8 cellular contexts compared by ENCODE assay signal in the genomic region with DNA sequence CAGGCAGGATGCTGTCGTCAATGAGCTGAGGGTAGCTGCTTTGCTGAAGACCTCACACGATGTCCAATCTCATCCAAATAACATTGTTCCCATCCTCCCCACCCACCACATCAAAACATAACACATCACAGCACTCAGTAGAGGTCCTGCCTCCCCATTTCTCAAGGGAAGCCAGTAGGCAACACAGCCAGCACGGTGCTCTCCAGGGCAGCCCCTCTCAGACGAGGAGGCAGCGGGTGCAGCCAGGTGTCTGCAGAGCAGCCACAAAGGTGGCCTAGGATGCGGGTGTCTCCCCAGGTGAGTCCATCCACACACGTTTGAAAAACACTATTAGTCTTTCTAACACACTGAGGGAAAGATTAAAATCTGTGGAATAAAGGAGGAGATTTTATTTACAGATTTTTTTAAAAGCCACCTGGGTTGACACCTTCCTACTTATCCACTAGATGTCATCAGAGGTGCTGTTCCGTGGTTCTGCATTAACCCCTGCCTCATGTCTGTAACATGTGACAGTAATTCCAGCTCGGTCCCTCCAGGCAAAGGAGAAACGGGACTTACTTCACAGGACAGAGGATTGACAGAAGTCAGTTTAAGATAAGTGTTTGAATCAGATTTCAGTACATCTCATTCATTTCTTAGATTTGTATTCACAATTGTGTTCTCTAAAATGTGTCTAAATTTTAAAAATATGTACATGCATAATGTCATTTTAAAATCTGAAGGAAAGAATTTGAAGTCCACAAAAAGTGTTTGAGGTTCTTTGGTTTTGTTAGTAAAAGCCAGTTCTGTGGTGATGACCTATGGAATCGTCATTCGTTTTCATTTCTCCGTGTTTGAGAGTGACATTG.
DNase-seq lines count a peak whose midpoint lies in the region; ATAC-seq and TF ChIP-seq lines count a peak whose summit lies in the region.

No MANE protein-coding gene starts in this region.

- no TSS peak for BruUV-seq in MCF 10A (replicated peaks; lab: Mats Ljungman, UMichigan)

- WGBS in liver, result 68% methylated on average over 13 of the region's 13 CpGs

- H3K4me1 ChIP-seq in liver (ENCODE audit: control insufficient read depth in 4 of 4, insufficient read depth in 4 of 4, low read length in 3 of 4), result no peaks in the 10 kb centered on the region

- peak; percentile 52 for TF ChIP-seq CTCF in MCF 10A (IDR thresholded peaks at IDR 0.05; ENCODE audit: unreplicated experiment)
- TF ChIP-seq CTCF in liver (IDR thresholded peaks at IDR 0.05; ENCODE audit: low read depth, low read length, missing input control), result peak; percentile 44

- peak; percentile 77 to 81 for TF ChIP-seq RAD21 in liver (IDR thresholded peaks at IDR 0.05)

- CTCF ChIA-PET in MCF 10A (lab: Yijun Ruan, JAX), result interaction anchor here (0.6 to 3.7 kb wide), 22 partner anchors 9 to 666 kb away, joined by 3 to 35 read pairs (median 3); no protein-coding TSS in a partner anchor

- H3K36me3 Mint-ChIP-seq in MCF 10A (ENCODE audit: insufficient read depth, unreplicated experiment), result no peaks in the 10 kb centered on the region

- ATAC-seq in GM18519 (IDR thresholded peaks at IDR 0.05; ENCODE audit: low FRiP score, unreplicated experiment) (peak; percentile 85), HG03159 (IDR thresholded peaks at IDR 0.05; ENCODE audit: unreplicated experiment) (peak; percentile 66), GM21528 (IDR thresholded peaks at IDR 0.05; ENCODE audit: low FRiP score, unreplicated experiment) (no peak)

- H3K27me3 ChIP-seq in liver (ENCODE audit: control insufficient read depth in 4 of 4, insufficient read depth in 4 of 4, low read length in 3 of 4), result no peaks in the 10 kb centered on the region

- H3K36me3 ChIP-seq in liver (ENCODE audit: control insufficient read depth in 4 of 4, insufficient read depth in 3 of 4, low read depth in 1 of 4, low read length in 3 of 4), result peaks cover 0 to 2% (median 0%) of the 10 kb centered on the region in 4 donors

- no peak overlapping the region for H3K4me3 ChIP-seq in liver (ENCODE audit: low read depth in 1 of 3, low read length in 3 of 3)

- no peak overlapping the region for H3K27ac Mint-ChIP-seq in MCF 10A (ENCODE audit: low read depth, unreplicated experiment)

- no peak overlapping the region for H3K9ac ChIP-seq in liver (ENCODE audit: low read depth in 1 of 2, low read length in 2 of 2)

- H3K9me3 Mint-ChIP-seq in MCF 10A (ENCODE audit: unreplicated experiment), result no peaks in the 10 kb centered on the region

- H3K27ac ChIP-seq in liver (ENCODE audit: low read depth in 1 of 2, low read length in 2 of 2), result no peak overlapping the region

- no peaks in the 10 kb centered on the region for H3K9me3 ChIP-seq in liver (ENCODE audit: control insufficient read depth in 4 of 4, low read length in 3 of 4)

- POLR2A ChIA-PET in MCF 10A (lab: Yijun Ruan, JAX), result interaction anchor here (0.7 to 1.0 kb wide), 3 partner anchors 98 to 165 kb away, joined by 3 to 4 read pairs (median 3); no protein-coding TSS in a partner anchor

- DNase-seq in CD1c-positive myeloid dendritic cell (ENCODE audit: extremely low spot score) (peak; percentile 29), NCI-H345 treated with DMSO at 0.1 percent for 48 hours (lab: John Stamatoyannopoulos, UW; ENCODE audit: unreplicated experiment) (peak; percentile 64), MCF 10A (ENCODE audit: unreplicated experiment) (peak; percentile 55), inferior parietal cortex (ENCODE audit: extremely low spot score) (no peak)

- H3K27me3 Mint-ChIP-seq in MCF 10A (ENCODE audit: insufficient read depth, unreplicated experiment), result no peaks in the 10 kb centered on the region

- peaks cover under 1% of the 10 kb centered on the region for H3K4me1 Mint-ChIP-seq in MCF 10A (ENCODE audit: insufficient read depth, unreplicated experiment)

- H3K4me3 Mint-ChIP-seq in MCF 10A (ENCODE audit: unreplicated experiment), result no peak overlapping the region

- intact Hi-C loops in MCF 10A (cut with micrococcal nuclease), result loop anchor here (1.0 to 10.0 kb wide), 3 partner anchors 160 to 642 kb away; no protein-coding TSS in a partner anchor

TF ChIP-seq in liver, 16 proteins besides CTCF, POLR2A, EP300 and RAD21:
- TF ChIP-seq FOXA2 (IDR thresholded peaks at IDR 0.05) (no peak), NR2F2 (IDR thresholded peaks at IDR 0.05) (no peak), REST (IDR thresholded peaks at IDR 0.05) (no peak), HNF4G (IDR thresholded peaks at IDR 0.05) (no peak)
